9 cellular contexts compared by ENCODE assay signal in genomic region chr6:139431602-139431956, GRCh38.
"Had no signal": no experiment of that assay in that cellular context is flagged by ENCODE, and none has a peak within 500 bp of the region (broad histone marks: within the 10 kb centered on the region; RNA-seq: fewer than 3 reads in every experiment).

No MANE protein-coding gene starts in this region.

- FAIRE-seq: H1, H54 had no signal

- H3K9ac ChIP-seq: KMS-11 had no signal

- H2AFZ ChIP-seq: GM23338 had no signal

- H3K4me2 ChIP-seq: GM23338, KMS-11 had no signal

- H3K27ac ChIP-seq: HL-60, KMS-11 had no signal

- H3K4me3 Mint-ChIP-seq: GM23338, H9 had no signal

- ATAC-seq: GM23338 had no signal

- DNase-seq: H9, HCEC 1CT, IMR-90, KBM-7 had no signal

- H3K4me3 ChIP-seq: GM23338 had no signal

- H3K27ac Mint-ChIP-seq: GM23338, H9 had no signal
